15 cellular contexts compared by ENCODE assay signal in the genomic region with DNA sequence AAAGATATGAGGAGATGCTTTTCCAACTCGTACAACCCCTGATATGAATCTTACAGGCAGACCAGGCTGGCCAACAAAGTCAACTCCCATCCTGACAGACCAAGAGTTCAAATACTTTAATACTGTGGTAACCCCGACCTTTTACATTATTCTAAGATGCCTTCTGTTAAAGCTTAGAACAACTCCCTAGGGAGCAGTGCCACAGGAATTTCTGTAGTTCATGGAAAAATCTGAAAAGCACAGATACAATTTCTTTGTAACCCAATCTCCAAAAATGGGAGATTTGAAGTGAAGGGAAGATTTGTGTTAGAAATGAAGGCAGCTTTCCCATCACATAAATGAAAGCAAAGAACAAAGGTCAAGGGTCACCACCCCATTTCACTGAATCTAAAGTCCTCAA.
DNase-seq lines count a peak whose midpoint lies in the region; ATAC-seq and TF ChIP-seq lines count a peak whose summit lies in the region.
"Had no signal": no experiment of that assay in that cellular context is flagged by ENCODE, and none has a peak within 500 bp of the region (broad histone marks: within the 10 kb centered on the region; RNA-seq: fewer than 3 reads in every experiment).

No MANE protein-coding gene starts in this region.

- H3K27me3 ChIP-seq in right cardiac atrium (ENCODE audit: control insufficient read depth, insufficient read depth), result no peaks in the 10 kb centered on the region
- no peaks in the 10 kb centered on the region for H3K27me3 ChIP-seq in right atrium auricular region
- H3K27me3 ChIP-seq: upper lobe of left lung had no signal

- no peak for TF ChIP-seq CTCF in right atrium auricular region (IDR thresholded peaks at IDR 0.05)
- no peak for TF ChIP-seq CTCF in fibroblast of villous mesenchyme (IDR thresholded peaks at IDR 0.05; ENCODE audit: insufficient read depth, low read depth, low read length)

- H3K36me3 ChIP-seq in right atrium auricular region, result no peaks in the 10 kb centered on the region
- H3K36me3 ChIP-seq: upper lobe of left lung had no signal

- 39% methylated on average over 2 of the region's 2 CpGs for WGBS in right cardiac atrium

- DNase-seq in right cardiac atrium, result no peak
- DNase-seq in right atrium auricular region (ENCODE audit: low spot score), result no peak
- DNase-seq in SK-MEL-5 (ENCODE audit: low read depth, low spot score), result peak; percentile 70
- peak; percentile 69 for DNase-seq in fibroblast of villous mesenchyme (ENCODE audit: low read depth)
- DNase-seq in stimulated activated naive CD8-positive, alpha-beta T cell treated with anti-CD3 and anti-CD28 coated beads, Interleukin-15, Interleukin-2, amounts not matched to agents 100 U/mL and 50 U/mL, for 24 hours, result no peak
- DNase-seq in erythroblast (lab: John Stamatoyannopoulos, UW), result no peak
- DNase-seq: DMS53, NCI-H2081 treated with DMSO at 0.1 percent for 48 hours, T-helper 9 cell, upper lobe of left lung had no signal

- H3K4me1 ChIP-seq in right cardiac atrium (ENCODE audit: control insufficient read depth, insufficient read depth, low read length) (peaks cover 3% of the 10 kb centered on the region), right atrium auricular region (peaks cover 0 to 52% of the 10 kb centered on the region in 2 donors)

- H3K4me3 ChIP-seq in right cardiac atrium (ENCODE audit: low read length), result no peak overlapping the region
- H3K4me3 ChIP-seq in right atrium auricular region, result no peak overlapping the region
- no peak overlapping the region for H3K4me3 ChIP-seq in fibroblast of villous mesenchyme (ENCODE audit: low read depth, low read length)
- H3K4me3 ChIP-seq: coronary artery, PC-9, upper lobe of left lung had no signal

- H3K27ac ChIP-seq in right cardiac atrium (ENCODE audit: low read length) (peak overlapping the region; percentile 45), right atrium auricular region (peak overlapping the region in 1 of 2 donors; percentile 68)
- H3K27ac ChIP-seq: coronary artery, PC-9, upper lobe of left lung had no signal

- intact Hi-C loops in right cardiac atrium (cut with DNase I), result no loop called here

- H3K9me3 ChIP-seq in right cardiac atrium (ENCODE audit: control insufficient read depth, low read length) (no peaks in the 10 kb centered on the region), right atrium auricular region (no peaks in the 10 kb centered on the region)
- H3K9me3 ChIP-seq: upper lobe of left lung had no signal

- in situ Hi-C loops in SK-MEL-5 (cut with HindIII; ENCODE audit: low pct_unique_long_range_greater_than_20kb, low sequenced_read_pairs), result no loop called here

- TF ChIP-seq POLR2A in erythroblast (IDR thresholded peaks at IDR 0.05; ENCODE audit: low read length), result no peak

- ATAC-seq in right cardiac atrium (no peak), GM21515 (IDR thresholded peaks at IDR 0.05; ENCODE audit: unreplicated experiment) (no peak), HG02970 (IDR thresholded peaks at IDR 0.05; ENCODE audit: low FRiP score, unreplicated experiment) (no peak)
- ATAC-seq in stimulated activated naive CD8-positive, alpha-beta T cell treated with anti-CD3 and anti-CD28 coated beads, Interleukin-15, Interleukin-2, amounts not matched to agents 100 U/mL and 50 U/mL, for 24 hours, result no peak
- ATAC-seq: activated naive CD4-positive, alpha-beta T cell treated with anti-CD3 and anti-CD28 coated beads, Interleukin-2, amount 50 U/mL, for 72 hours had no signal

Comparison
In these comparisons a context has a peak if more than half of its experiments do, and no peak if none do; other contexts are left out.
1. DNase-seq: peak in SK-MEL-5 (single experiment) and fibroblast of villous mesenchyme (single experiment); none in right cardiac atrium (0 of 3), right atrium auricular region (single experiment), stimulated activated naive CD8-positive, alpha-beta T cell treated with anti-CD3 and anti-CD28 coated beads, Interleukin-15, Interleukin-2, amounts not matched to agents 100 U/mL and 50 U/mL, for 24 hours (single experiment) and erythroblast (0 of 2).